15 cellular contexts compared by ENCODE assay signal in the genomic region with DNA sequence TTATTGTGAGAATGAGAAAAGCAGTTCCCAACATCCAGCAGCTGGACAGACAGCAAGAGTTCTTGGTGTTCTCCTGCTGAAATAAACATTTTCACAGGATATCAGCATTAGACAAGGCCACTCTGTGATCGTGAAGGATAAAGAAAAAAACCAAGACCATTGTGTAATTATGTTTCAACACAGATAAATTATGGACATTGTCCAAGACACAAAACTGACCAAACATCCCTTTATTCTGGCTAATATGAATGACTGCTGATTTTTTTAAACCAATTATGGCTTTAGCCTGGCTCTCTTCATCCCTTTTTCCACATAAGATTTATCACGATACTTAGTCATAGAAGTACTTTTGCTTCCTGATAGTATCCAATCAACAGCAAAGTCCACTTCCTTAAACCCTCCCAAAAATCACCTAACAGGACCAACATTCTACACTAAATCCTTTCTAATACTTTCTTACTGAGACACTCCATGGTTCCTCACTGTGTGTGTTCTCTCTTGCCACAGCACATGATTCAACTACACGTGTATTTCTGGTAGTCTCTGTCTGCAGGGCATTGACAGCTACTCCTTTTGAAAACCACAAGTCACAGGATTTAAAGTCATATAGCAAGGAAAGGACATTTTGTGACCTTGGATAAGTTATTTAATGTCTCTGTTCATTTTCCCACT.
DNase-seq lines count a peak whose midpoint lies in the region; ATAC-seq and TF ChIP-seq lines count a peak whose summit lies in the region.
"Had no signal": no experiment of that assay in that cellular context is flagged by ENCODE, and none has a peak within 500 bp of the region (broad histone marks: within the 10 kb centered on the region; RNA-seq: fewer than 3 reads in every experiment).

No MANE protein-coding gene starts in this region.

- H3K4me1 ChIP-seq in RWPE2 (ENCODE audit: insufficient read depth, poor library complexity, severe bottlenecking) = no peaks in the 10 kb centered on the region
- H3K4me1 ChIP-seq: BE2C, Peyer's patch had no signal

- H3K27ac ChIP-seq in RWPE2 (ENCODE audit: poor library complexity, severe bottlenecking) = no peak overlapping the region

- no peak for TF ChIP-seq CTCF in RWPE2 (IDR thresholded peaks at IDR 0.05; ENCODE audit: poor library complexity, severe bottlenecking)

- no peak overlapping the region for H3K4me3 ChIP-seq in RWPE2 (ENCODE audit: severe bottlenecking)
- H3K4me3 ChIP-seq: Peyer's patch had no signal

- ATAC-seq in RWPE2 (ENCODE audit: low read depth) (peak; percentile 29; the same call in 2 of the 3 replicates), HG03469 (IDR thresholded peaks at IDR 0.05; ENCODE audit: unreplicated experiment) (no peak), HG02885 (IDR thresholded peaks at IDR 0.05; ENCODE audit: poor library complexity, unreplicated experiment) (no peak)
- ATAC-seq: HepG2 had no signal

- no peaks in the 10 kb centered on the region for H3K27me3 ChIP-seq in RWPE2 (ENCODE audit: insufficient read depth, poor library complexity, severe bottlenecking)
- H3K27me3 ChIP-seq: BE2C, Peyer's patch had no signal

- no peaks in the 10 kb centered on the region for H3K9me3 ChIP-seq in RWPE2 (ENCODE audit: severe bottlenecking)
- H3K9me3 ChIP-seq: BE2C, Peyer's patch had no signal

- peak; percentile 35 for DNase-seq in ELR (ENCODE audit: low read depth)
- DNase-seq in RWPE2 (ENCODE audit: low spot score) = no peak
- DNase-seq in fibroblast of peridontal ligament (ENCODE audit: extremely low read depth) = peak; percentile 53
- peak; percentile 43 for DNase-seq in renal cortical epithelial cell (ENCODE audit: low read depth)
- DNase-seq in globus pallidus (ENCODE audit: low spot score) = no peak
- no peak for DNase-seq in superior temporal gyrus (ENCODE audit: extremely low spot score)
- DNase-seq: activated CD4-positive, alpha-beta T cell treated with anti-CD3 and anti-CD28 coated beads, Interleukin-2, amount 50 U/mL, for 1 hour; BE2C; DMS153; NCI-H1417 treated with DMSO at 0.1 percent for 48 hours; NCI-H526; Peyer's patch had no signal

- H3K36me3 ChIP-seq in RWPE2 (ENCODE audit: low read depth) = no peaks in the 10 kb centered on the region
- H3K36me3 ChIP-seq: BE2C, Peyer's patch had no signal

Comparison
In these comparisons a context has a peak if more than half of its experiments do, and no peak if none do; other contexts are left out.
1. DNase-seq: peak in ELR (single experiment), fibroblast of peridontal ligament (single experiment) and renal cortical epithelial cell (single experiment); none in RWPE2 (single experiment), globus pallidus (single experiment) and superior temporal gyrus (single experiment).